ENCODE assay signal across 8 cellular contexts in the genomic region with DNA sequence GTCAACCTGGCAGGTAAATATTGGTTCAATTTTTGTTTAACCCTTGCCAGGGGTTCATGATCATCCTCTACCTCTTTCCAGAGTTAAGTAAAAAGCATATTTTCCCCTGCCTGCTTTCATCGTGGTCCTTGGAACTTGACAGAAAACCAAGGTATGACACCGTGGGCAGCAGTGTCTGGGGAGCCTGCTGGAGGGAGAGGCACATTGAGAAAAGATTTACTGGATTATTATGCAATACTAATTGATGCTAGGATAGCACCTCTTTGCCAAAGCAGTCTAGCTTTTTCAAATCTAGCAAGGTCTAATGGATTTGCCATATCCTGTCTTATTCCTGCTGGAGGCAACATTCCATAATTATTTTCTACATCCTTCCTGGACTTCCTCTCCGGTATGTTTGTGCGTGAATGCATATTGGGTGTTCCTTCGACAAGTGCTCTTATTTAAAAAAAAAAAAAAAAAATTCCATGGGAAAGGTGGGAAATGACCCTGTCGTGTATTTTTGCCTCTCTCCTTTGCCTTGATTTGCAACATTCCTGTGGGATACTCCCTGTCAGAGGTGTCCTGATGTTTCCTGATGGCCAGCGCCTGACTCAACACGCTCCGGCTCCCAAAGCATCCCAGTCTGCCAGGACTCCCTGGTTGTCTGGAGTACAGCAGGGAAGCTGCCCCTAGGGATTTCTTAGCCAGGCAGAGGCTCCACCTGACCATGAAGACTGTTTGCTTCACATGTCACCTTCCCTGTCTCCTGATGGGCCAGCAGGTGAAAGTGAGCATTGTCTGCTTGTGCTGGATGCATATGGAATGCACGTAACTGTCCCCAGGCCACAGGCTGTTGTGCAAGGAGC. TPM values are rescaled to one million over a fixed set of nuclear protein-coding genes. Genes with fewer than 3 reads are reported as not detected.
DNase-seq lines count a peak whose midpoint lies in the region; ATAC-seq and TF ChIP-seq lines count a peak whose summit lies in the region.

No MANE protein-coding gene starts in this region.

- H3K4me1 Mint-ChIP-seq in T-helper 1 cell treated with Interleukin-12 subunit alpha and Interleukin-12 subunit beta and Interleukin-4 antibody, amounts not matched to agents 30 μg/mL and 1 μg/mL, for 36 hours (ENCODE audit: low read depth), result peaks cover 55% of the 10 kb centered on the region
- peaks cover 59% of the 10 kb centered on the region for H3K4me1 Mint-ChIP-seq in WTC11

- no peak; the same call in 1 of the 2 replicates for ATAC-seq in WTC11
- peak; percentile 41 for ATAC-seq in foreskin keratinocyte
- ATAC-seq in HG03520 (IDR thresholded peaks at IDR 0.05; ENCODE audit: unreplicated experiment), result no peak

- peak overlapping the region; percentile 100 for H3K4me3 ChIP-seq in retinal pigment epithelial cell (ENCODE audit: low read length)

- no peaks in the 10 kb centered on the region for H3K9me3 Mint-ChIP-seq in T-helper 1 cell treated with Interleukin-12 subunit alpha and Interleukin-12 subunit beta and Interleukin-4 antibody, amounts not matched to agents 30 μg/mL and 1 μg/mL, for 36 hours
- no peaks in the 10 kb centered on the region for H3K9me3 Mint-ChIP-seq in WTC11

- H3K27ac ChIP-seq in foreskin keratinocyte, result peak overlapping the region; percentile 96

- POLR2A ChIA-PET in WTC11 (lab: Charles Lee), result no interaction called here

- TF ChIP-seq CTCF in WTC11 (IDR thresholded peaks at IDR 0.05) (no peak), foreskin keratinocyte (conservative IDR thresholded peaks at IDR 0.05) (peak; percentile 11), retinal pigment epithelial cell (conservative IDR thresholded peaks at IDR 0.05; ENCODE audit: low read depth, low read length) (no peak)

- H3K36me3 Mint-ChIP-seq in T-helper 1 cell treated with Interleukin-12 subunit alpha and Interleukin-12 subunit beta and Interleukin-4 antibody, amounts not matched to agents 30 μg/mL and 1 μg/mL, for 36 hours (ENCODE audit: low read depth), result peaks cover 54% of the 10 kb centered on the region
- H3K36me3 Mint-ChIP-seq in WTC11, result peaks cover 25% of the 10 kb centered on the region

- H3K27me3 ChIP-seq in foreskin keratinocyte, result no peaks in the 10 kb centered on the region

- peak overlapping the region; percentile 95 for H3K27ac Mint-ChIP-seq in T-helper 1 cell treated with Interleukin-12 subunit alpha and Interleukin-12 subunit beta and Interleukin-4 antibody, amounts not matched to agents 30 μg/mL and 1 μg/mL, for 36 hours
- H3K27ac Mint-ChIP-seq in WTC11, result peak overlapping the region; percentile 71; the same call in 1 of the 2 replicates

- peaks cover 17% of the 10 kb centered on the region for H3K4me1 ChIP-seq in foreskin keratinocyte

- H3K27me3 Mint-ChIP-seq in T-helper 1 cell treated with Interleukin-12 subunit alpha and Interleukin-12 subunit beta and Interleukin-4 antibody, amounts not matched to agents 30 μg/mL and 1 μg/mL, for 36 hours (ENCODE audit: low read depth), result no peaks in the 10 kb centered on the region
- peaks cover 2% of the 10 kb centered on the region; the same call in 1 of the 2 replicates for H3K27me3 Mint-ChIP-seq in WTC11 (ENCODE audit: low read depth)

- DNase-seq in T-helper 1 cell (no peak), WTC11 (ENCODE audit: low spot score) (no peak), foreskin keratinocyte (peak; percentile 86 to 91), retinal pigment epithelial cell (ENCODE audit: low read depth) (no peak), LoVo (ENCODE audit: low spot score) (no peak), MV-4-11 (lab: John Stamatoyannopoulos, UW) (no peak)

- CTCF ChIA-PET in WTC11 (lab: Charles Lee), result interaction anchor here (0.7 to 2.2 kb wide), 5 partner anchors 9 to 274 kb away, joined by 3 to 23 read pairs (median 6); no protein-coding TSS in a partner anchor

- peak overlapping the region; percentile 86 for H3K4me3 Mint-ChIP-seq in T-helper 1 cell treated with Interleukin-12 subunit alpha and Interleukin-12 subunit beta and Interleukin-4 antibody, amounts not matched to agents 30 μg/mL and 1 μg/mL, for 36 hours
- H3K4me3 Mint-ChIP-seq in WTC11, result peak overlapping the region; percentile 65

TF ChIP-seq in WTC11, 78 proteins besides CTCF, POLR2A, EP300 and RAD21:
- TF ChIP-seq, protein P1, sequence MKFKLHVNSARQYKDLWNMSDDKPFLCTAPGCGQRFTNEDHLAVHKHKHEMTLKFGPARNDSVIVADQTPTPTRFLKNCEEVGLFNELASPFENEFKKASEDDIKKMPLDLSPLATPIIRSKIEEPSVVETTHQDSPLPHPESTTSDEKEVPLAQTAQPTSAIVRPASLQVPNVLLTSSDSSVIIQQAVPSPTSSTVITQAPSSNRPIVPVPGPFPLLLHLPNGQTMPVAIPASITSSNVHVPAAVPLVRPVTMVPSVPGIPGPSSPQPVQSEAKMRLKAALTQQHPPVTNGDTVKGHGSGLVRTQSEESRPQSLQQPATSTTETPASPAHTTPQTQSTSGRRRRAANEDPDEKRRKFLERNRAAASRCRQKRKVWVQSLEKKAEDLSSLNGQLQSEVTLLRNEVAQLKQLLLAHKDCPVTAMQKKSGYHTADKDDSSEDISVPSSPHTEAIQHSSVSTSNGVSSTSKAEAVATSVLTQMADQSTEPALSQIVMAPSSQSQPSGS (CRISPR knock-in tag; IDR thresholded peaks at IDR 0.05; ENCODE audit: borderline replicate concordance, low read depth), result no peak
- TF ChIP-seq GABPB1 (CRISPR knock-in tag; IDR thresholded peaks at IDR 0.05), result peak; percentile 58

RNA-seq across cellular contexts. Expression of gene BHLHE40, which starts 6.3 kb away (rescaled TPM):
- total RNA-seq in WTC11 (2021) (5.7 to 9.1 TPM (median 7.5 TPM) in 3 replicates), foreskin keratinocyte (78.2 and 96.0 TPM in 2 replicates)
- 44.6 and 47.5 TPM in 2 replicates for polyA plus RNA-seq in foreskin keratinocyte

Comparison
In these comparisons a context has a peak if more than half of its experiments do, and no peak if none do; other contexts are left out.
1. DNase-seq: peak in foreskin keratinocyte (2 of 2); none in T-helper 1 cell (0 of 5), WTC11 (single experiment), retinal pigment epithelial cell (single experiment), LoVo (single experiment) and MV-4-11 (single experiment).